In genomic region chr17:55332296-55333041, GRCh38 we compare ENCODE assay signal across 21 cellular contexts.
DNase-seq lines count a peak whose midpoint lies in the region; ATAC-seq lines count a peak whose summit lies in the region.
"Had no signal": no experiment of that assay in that cellular context is flagged by ENCODE, and none has a peak within 500 bp of the region (broad histone marks: within the 10 kb centered on the region; RNA-seq: fewer than 3 reads in every experiment).

No MANE protein-coding gene starts in this region.

- peaks cover 14% of the 10 kb centered on the region for H3K4me1 Mint-ChIP-seq in stimulated activated effector memory CD8-positive, alpha-beta T cell treated with anti-CD3 and anti-CD28 coated beads, Interleukin-12 subunit alpha, Interleukin-12 subunit beta, amount 100 ng/mL, for 72 hours

- no peak overlapping the region for H3K27ac Mint-ChIP-seq in stimulated activated effector memory CD8-positive, alpha-beta T cell treated with anti-CD3 and anti-CD28 coated beads, Interleukin-12 subunit alpha, Interleukin-12 subunit beta, amount 100 ng/mL, for 72 hours
- H3K27ac Mint-ChIP-seq: CD4-positive, alpha-beta memory T cell; stimulated activated naive CD8-positive, alpha-beta T cell treated with anti-CD3 and anti-CD28 coated beads, Interleukin-15, amount 100 ng/mL, for 72 hours; WTC11 had no signal

- H3K4me1 ChIP-seq in SJCRH30 = no peaks in the 10 kb centered on the region
- H3K4me1 ChIP-seq: tibial nerve had no signal

- H3K36me3 ChIP-seq in SJCRH30 = no peaks in the 10 kb centered on the region
- H3K36me3 ChIP-seq: tibial nerve had no signal

- no peaks in the 10 kb centered on the region for H3K36me3 Mint-ChIP-seq in stimulated activated effector memory CD8-positive, alpha-beta T cell treated with anti-CD3 and anti-CD28 coated beads, Interleukin-12 subunit alpha, Interleukin-12 subunit beta, amount 100 ng/mL, for 72 hours
- H3K36me3 Mint-ChIP-seq: CD4-positive, alpha-beta memory T cell had no signal

- no peaks in the 10 kb centered on the region for H3K9me3 ChIP-seq in SJCRH30 (replicated peaks)
- H3K9me3 ChIP-seq: SK-N-SH, tibial nerve had no signal

- H3K4me3 ChIP-seq in SJCRH30 = no peak overlapping the region
- H3K4me3 ChIP-seq: coronary artery, tibial nerve had no signal

- no peak overlapping the region for H3K27ac ChIP-seq in SJCRH30
- H3K27ac ChIP-seq: 22Rv1, coronary artery, RWPE1, tibial nerve had no signal

- no peak for ATAC-seq in stimulated activated effector memory CD8-positive, alpha-beta T cell treated with anti-CD3 and anti-CD28 coated beads, Interleukin-12 subunit alpha, Interleukin-12 subunit beta, amount 100 ng/mL, for 72 hours
- ATAC-seq in GM18502 (IDR thresholded peaks at IDR 0.05; ENCODE audit: poor library complexity, unreplicated experiment) (no peak), HG03457 (IDR thresholded peaks at IDR 0.05; ENCODE audit: unreplicated experiment) (no peak)
- ATAC-seq: stimulated activated naive CD8-positive, alpha-beta T cell treated with anti-CD3 and anti-CD28 coated beads, Interleukin-15, amount 100 ng/mL, for 72 hours; WTC11 had no signal

- no peak overlapping the region for H3K4me3 Mint-ChIP-seq in stimulated activated effector memory CD8-positive, alpha-beta T cell treated with anti-CD3 and anti-CD28 coated beads, Interleukin-12 subunit alpha, Interleukin-12 subunit beta, amount 100 ng/mL, for 72 hours
- H3K4me3 Mint-ChIP-seq: CD4-positive, alpha-beta memory T cell; stimulated activated naive CD8-positive, alpha-beta T cell treated with anti-CD3 and anti-CD28 coated beads, Interleukin-15, amount 100 ng/mL, for 72 hours; WTC11 had no signal

- H3K9me3 Mint-ChIP-seq in stimulated activated effector memory CD8-positive, alpha-beta T cell treated with anti-CD3 and anti-CD28 coated beads, Interleukin-12 subunit alpha, Interleukin-12 subunit beta, amount 100 ng/mL, for 72 hours = peaks cover 2% of the 10 kb centered on the region

- peak; percentile 1 for DNase-seq in NCI-H1105 treated with DMSO at 0.1 percent for 48 hours (lab: John Stamatoyannopoulos, UW)
- DNase-seq in NCI-H1105 (lab: John Stamatoyannopoulos, UW) = no peak
- DNase-seq in NCI-H2029 treated with DMSO at 0.1 percent for 48 hours (lab: John Stamatoyannopoulos, UW) = peak; percentile 58
- peak; percentile 7 to 38 for DNase-seq in SJCRH30
- DNase-seq in renal cortical epithelial cell (ENCODE audit: low read depth) = peak; percentile 40
- no peak for DNase-seq in stimulated activated effector memory CD8-positive, alpha-beta T cell treated with anti-CD3 and anti-CD28 coated beads, Interleukin-12 subunit alpha, Interleukin-12 subunit beta, amount 100 ng/mL, for 72 hours (ENCODE audit: low spot score in 2 of 2)
- DNase-seq: activated gamma-delta T cell; CD4-positive, alpha-beta memory T cell; kidney; NCI-H446; nucleus accumbens; retina; SK-N-SH; stimulated activated naive CD8-positive, alpha-beta T cell treated with anti-CD3 and anti-CD28 coated beads, Interleukin-15, amount 100 ng/mL, for 72 hours had no signal

- no peaks in the 10 kb centered on the region for H3K27me3 ChIP-seq in SJCRH30
- H3K27me3 ChIP-seq: tibial nerve had no signal

Comparison
In these comparisons a context has a peak if more than half of its experiments do, and no peak if none do; other contexts are left out.
1. DNase-seq: peak in NCI-H1105 treated with DMSO at 0.1 percent for 48 hours (single experiment), NCI-H2029 treated with DMSO at 0.1 percent for 48 hours (single experiment), SJCRH30 (2 of 2) and renal cortical epithelial cell (single experiment); none in NCI-H1105 (single experiment) and stimulated activated effector memory CD8-positive, alpha-beta T cell treated with anti-CD3 and anti-CD28 coated beads, Interleukin-12 subunit alpha, Interleukin-12 subunit beta, amount 100 ng/mL, for 72 hours (0 of 2).